In the genomic region with DNA sequence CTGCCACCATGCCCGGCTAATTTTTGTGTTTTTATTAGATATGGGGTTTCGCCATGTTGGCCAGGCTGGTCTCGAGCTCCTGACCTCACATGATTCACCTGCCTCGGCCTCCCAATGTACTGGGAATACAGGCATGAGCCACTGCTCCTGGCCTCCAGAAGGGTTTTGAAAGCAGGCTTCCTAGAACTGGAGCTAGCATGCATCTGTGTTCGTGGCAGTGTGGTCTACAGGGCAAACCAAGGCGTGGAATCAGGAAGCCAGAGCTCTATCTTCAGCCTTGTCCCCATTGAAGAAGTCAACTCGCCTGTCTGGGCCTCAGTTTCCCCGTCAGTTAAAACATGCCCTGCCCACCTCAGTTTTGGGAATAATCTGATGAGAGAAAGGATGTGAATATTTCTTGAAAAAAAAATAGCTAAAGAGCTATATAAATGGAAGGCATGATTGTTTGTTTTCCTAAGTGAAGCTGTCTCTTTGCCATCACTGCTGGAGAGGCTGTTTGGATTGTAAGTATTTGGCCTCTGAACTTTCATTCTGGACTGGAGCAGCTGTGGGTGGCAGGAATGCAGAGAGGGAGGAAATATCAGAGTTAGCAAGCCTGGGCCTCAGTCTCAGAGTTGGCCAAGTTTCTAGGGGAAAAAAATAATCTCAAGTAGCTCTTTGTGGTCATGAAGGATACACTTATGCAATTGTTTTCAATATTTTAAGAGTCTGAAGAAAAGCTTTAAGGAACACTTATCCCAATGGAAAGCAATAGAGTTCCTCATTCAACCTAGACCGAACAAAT, we compare ENCODE assay signal across 11 cellular contexts. TPM values are rescaled to one million over a fixed set of nuclear protein-coding genes. Genes with fewer than 3 reads are reported as not detected.
DNase-seq lines count a peak whose midpoint lies in the region; ATAC-seq and TF ChIP-seq lines count a peak whose summit lies in the region.
"Had no signal": no experiment of that assay in that cellular context is flagged by ENCODE, and none has a peak within 500 bp of the region (broad histone marks: within the 10 kb centered on the region; RNA-seq: fewer than 3 reads in every experiment).

No MANE protein-coding gene starts in this region.

- 40 to 47% methylated on average over 9 of the region's 9 CpGs for WGBS in tibial nerve, 2 donors
- WGBS in spleen, 5 donors = 67 to 86% (median 76%) methylated on average over 9 of the region's 9 CpGs

- H3K4me3 ChIP-seq in choroid plexus epithelial cell (ENCODE audit: low read depth, low read length) (no peak overlapping the region), left lung (no peak overlapping the region), tibial nerve (peak overlapping the region in 1 of 4 donors; percentile 12), spleen (no peak overlapping the region)

- peaks cover 9 to 23% of the 10 kb centered on the region in 2 donors for H3K4me1 ChIP-seq in left lung
- peaks cover 0 to 68% (median 18%) of the 10 kb centered on the region in 4 donors for H3K4me1 ChIP-seq in tibial nerve
- H3K4me1 ChIP-seq in spleen = peaks cover 0 to 14% (median 0%) of the 10 kb centered on the region in 6 donors

- H3K36me3 ChIP-seq in left lung (no peaks in the 10 kb centered on the region), tibial nerve (no peaks in the 10 kb centered on the region), spleen (no peaks in the 10 kb centered on the region)

- no peaks in the 10 kb centered on the region for H3K36me3 Mint-ChIP-seq in activated T-cell treated with anti-CD3 and anti-CD28 coated beads, Interleukin-2, amount 50 U/mL, for 72 hours (ENCODE audit: insufficient read depth in 2 of 2)

- H3K9me3 ChIP-seq in left lung (no peaks in the 10 kb centered on the region), tibial nerve (no peaks in the 10 kb centered on the region), spleen (no peaks in the 10 kb centered on the region)

- H3K27me3 ChIP-seq in left lung = peaks cover 11 to 76% of the 10 kb centered on the region in 2 donors
- H3K27me3 ChIP-seq in tibial nerve = no peaks in the 10 kb centered on the region
- peaks cover 0 to 3% (median 0%) of the 10 kb centered on the region in 7 donors for H3K27me3 ChIP-seq in spleen (replicated peaks in 1 of 7)
- H3K27me3 ChIP-seq: foreskin keratinocyte had no signal

- H3K27ac ChIP-seq in left lung = peak overlapping the region; percentile 5 to 60
- peak overlapping the region; percentile 62 to 84 (median 74) for H3K27ac ChIP-seq in tibial nerve
- H3K27ac ChIP-seq in spleen = peak overlapping the region in 4 of 8 donors; percentile 28 to 35 (median 30)
- H3K27ac ChIP-seq: foreskin keratinocyte had no signal

- intact Hi-C loops in left lung (cut with DNase I) = no loop called here
- intact Hi-C loops in spleen (cut with DNase I; ENCODE audit: low total_unique reads) = no loop called here

- H3K27me3 Mint-ChIP-seq in activated T-cell treated with anti-CD3 and anti-CD28 coated beads, Interleukin-2, amount 50 U/mL, for 72 hours (ENCODE audit: low read depth) = no peaks in the 10 kb centered on the region

- ATAC-seq in left lung (peak; percentile 95), HG03378 (IDR thresholded peaks at IDR 0.05; ENCODE audit: unreplicated experiment) (no peak)
- ATAC-seq in activated T-cell treated with anti-CD3 and anti-CD28 coated beads, Interleukin-2, amount 50 U/mL, for 72 hours (replicated peaks in 1 of 2) = no peak
- ATAC-seq: activated CD4-positive, alpha-beta T cell treated with anti-CD3 and anti-CD28 coated beads for 36 hours; foreskin keratinocyte had no signal

- TF ChIP-seq CTCF in choroid plexus epithelial cell (conservative IDR thresholded peaks at IDR 0.05; ENCODE audit: low read depth, low read length) (no peak), left lung (IDR thresholded peaks at IDR 0.05) (no peak), tibial nerve (IDR thresholded peaks at IDR 0.05) (no peak), spleen (IDR thresholded peaks at IDR 0.05 in 8 of 11, conservative IDR thresholded peaks at IDR 0.05 in 3 of 11) (no peak)

- no peak overlapping the region for H3K27ac Mint-ChIP-seq in activated T-cell treated with anti-CD3 and anti-CD28 coated beads, Interleukin-2, amount 50 U/mL, for 72 hours
- H3K27ac Mint-ChIP-seq: activated CD4-positive, alpha-beta T cell treated with anti-CD3 and anti-CD28 coated beads for 36 hours had no signal

- H3K9me3 Mint-ChIP-seq in activated T-cell treated with anti-CD3 and anti-CD28 coated beads, Interleukin-2, amount 50 U/mL, for 72 hours = no peaks in the 10 kb centered on the region

- H3K4me3 Mint-ChIP-seq in activated T-cell treated with anti-CD3 and anti-CD28 coated beads, Interleukin-2, amount 50 U/mL, for 72 hours = no peak overlapping the region
- H3K4me3 Mint-ChIP-seq: activated CD4-positive, alpha-beta T cell treated with anti-CD3 and anti-CD28 coated beads for 36 hours had no signal

- TF ChIP-seq POLR2A in tibial nerve (IDR thresholded peaks at IDR 0.05) (no peak), spleen (IDR thresholded peaks at IDR 0.05) (no peak)

- no peaks in the 10 kb centered on the region for H3K4me1 Mint-ChIP-seq in activated T-cell treated with anti-CD3 and anti-CD28 coated beads, Interleukin-2, amount 50 U/mL, for 72 hours (ENCODE audit: low read depth)
- H3K4me1 Mint-ChIP-seq: activated CD4-positive, alpha-beta T cell treated with anti-CD3 and anti-CD28 coated beads for 36 hours had no signal

- peak; percentile 75 to 90 for TF ChIP-seq EP300 in tibial nerve (IDR thresholded peaks at IDR 0.05)

- DNase-seq in HuH-7.5 (ENCODE audit: low spot score) = peak; percentile 53
- peak; percentile 99 for DNase-seq in choroid plexus epithelial cell (ENCODE audit: low read depth)
- peak in 1 of 2 donors; percentile 69 for DNase-seq in left lung
- peak; percentile 38 to 66 for DNase-seq in tibial nerve (ENCODE audit: low spot score in 2 of 2)
- DNase-seq in activated gamma-delta T cell (lab: John Stamatoyannopoulos, UW) = no peak
- no peak for DNase-seq in activated T-cell treated with anti-CD3 and anti-CD28 coated beads, Interleukin-2, amount 50 U/mL, for 72 hours
- DNase-seq in spleen = no peak
- DNase-seq: activated CD4-positive, alpha-beta T cell treated with anti-CD3 and anti-CD28 coated beads for 36 hours; NCI-H526 treated with DMSO at 0.1 percent for 48 hours had no signal

RNA-seq across cellular contexts. Expression of a gene that starts 36.5 kb away (rescaled TPM):
- total RNA-seq in left lung (10 to 100 TPM; 43.2 to 45.2 TPM), tibial nerve (100 to 1,000 TPM; 107 to 210 (median 168) TPM), spleen (100 to 1,000 TPM in 1 of 7 donors, 10 to 100 TPM in 6; 47.4 to 113 (median 85.3) TPM)
- 1 to 10 TPM; 1.9 to 2.0 TPM for total RNA-seq in activated T-cell treated with anti-CD3 and anti-CD28 coated beads, Interleukin-2, amount 50 U/mL, for 72 hours
- 10 to 100 TPM; 21.9 to 94.2 (median 62.9) TPM for polyA plus RNA-seq in spleen

RNA-seq across cellular contexts. Expression of a gene that starts 54.1 kb away (rescaled TPM):
- total RNA-seq in left lung (1 to 10 TPM; 7.7 to 10.0 TPM), tibial nerve (10 to 100 TPM; 29.9 to 86.3 (median 54.8) TPM), spleen (1 to 10 TPM in 5 of 7 donors, under 1 TPM in 2; 0.85 to 7.0 (median 3.4) TPM)
- total RNA-seq in activated T-cell treated with anti-CD3 and anti-CD28 coated beads, Interleukin-2, amount 50 U/mL, for 72 hours = under 1 TPM in 1 of 2 donors, not detected in 1; 0.74 TPM
- 1 to 10 TPM in 2 of 3 donors, under 1 TPM in 1; 0.93 to 2.2 (median 1.2) TPM for polyA plus RNA-seq in spleen

Comparison
In these comparisons a context has a peak if more than half of its experiments do, and no peak if none do; other contexts are left out.
1. DNase-seq: peak in HuH-7.5 (single experiment), choroid plexus epithelial cell (single experiment) and tibial nerve (2 of 2); none in activated gamma-delta T cell (single experiment), activated T-cell treated with anti-CD3 and anti-CD28 coated beads, Interleukin-2, amount 50 U/mL, for 72 hours (0 of 2) and spleen (single experiment).
2. RNA of a gene that starts 36.5 kb away (total RNA-seq): 107 to 210 TPM in tibial nerve, 47.4 to 113 TPM in spleen and 43.2 to 45.2 TPM in left lung; 1.9 to 2.0 TPM in activated T-cell treated with anti-CD3 and anti-CD28 coated beads, Interleukin-2, amount 50 U/mL, for 72 hours; every median in the first group is over 10 times any median in the second.